Comparison of ENCODE assay signal across 27 cellular contexts in the genomic region with DNA sequence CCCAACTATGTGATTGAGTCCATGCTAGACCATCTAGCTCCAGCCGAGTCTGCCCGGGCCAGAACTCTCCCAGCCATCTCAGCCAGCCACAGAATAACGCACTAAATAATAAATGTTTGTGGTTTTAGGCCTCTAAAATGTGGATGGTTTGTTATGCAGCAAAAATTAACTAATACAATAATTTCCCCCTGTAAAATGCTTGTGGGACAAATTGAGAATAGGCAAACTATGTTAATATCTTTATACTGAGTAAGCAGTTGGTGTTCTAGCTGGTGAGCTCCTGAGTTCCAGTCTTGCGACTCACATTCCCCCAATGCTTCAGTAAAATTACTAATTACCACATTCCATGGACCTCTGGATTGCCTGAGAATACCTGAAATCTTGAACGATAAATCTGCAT.
DNase-seq lines count a peak whose midpoint lies in the region; ATAC-seq, FAIRE-seq and TF ChIP-seq lines count a peak whose summit lies in the region.
"Had no signal": no experiment of that assay in that cellular context is flagged by ENCODE, and none has a peak within 500 bp of the region (broad histone marks: within the 10 kb centered on the region; RNA-seq: fewer than 3 reads in every experiment).

No MANE protein-coding gene starts in this region.

- peak; percentile 94 for FAIRE-seq in RCC 7860 (lab: Jason Lieb, UNC)

- DNase-seq in Daoy (ENCODE audit: low read depth), result peak; percentile 57
- peak; percentile 85 for DNase-seq in RCC 7860 (ENCODE audit: low spot score)
- peak; percentile 48 for DNase-seq in epithelial cell of proximal tubule (ENCODE audit: low read depth)
- no peak for DNase-seq in osteocyte (ENCODE audit: extremely low spot score, unreplicated experiment)
- no peak for DNase-seq in cardiac septum (ENCODE audit: low spot score)
- no peak for DNase-seq in NCI-H2107 treated with DMSO at 0.1 percent for 48 hours (lab: John Stamatoyannopoulos, UW; ENCODE audit: unreplicated experiment)
- DNase-seq in activated CD4-positive, alpha-beta T cell treated with anti-CD3 and anti-CD28 coated beads, Interleukin-2, amount 50 U/mL, for 48 hours, result no peak
- DNase-seq: activated CD4-positive, alpha-beta memory T cell treated with anti-CD3 and anti-CD28 coated beads for 36 hours; activated gamma-delta T cell; activated T-cell treated with anti-CD3 and anti-CD28 coated beads for 4 hours; amniotic stem cell; DMS79 treated with DMSO at 0.1 percent for 48 hours; effector memory CD8-positive, alpha-beta T cell; esophagus squamous epithelium; heart left ventricle; KBM-7; MV-4-11; NCI-H1694; PC-9; psoas muscle; SJCRH30; stimulated activated CD4-positive, alpha-beta T cell treated with anti-CD3 and anti-CD28 coated beads, Interleukin-4, amount 100 ng/mL, for 4 hours; stimulated activated naive CD8-positive, alpha-beta T cell treated with anti-CD3 and anti-CD28 coated beads, Interleukin-15, amount 100 ng/mL, for 72 hours; T-helper 17 cell; transverse colon had no signal

- no peak for ATAC-seq in GM21737 (IDR thresholded peaks at IDR 0.05; ENCODE audit: unreplicated experiment)
- ATAC-seq: effector memory CD8-positive, alpha-beta T cell; heart left ventricle; psoas muscle; stimulated activated naive CD8-positive, alpha-beta T cell treated with anti-CD3 and anti-CD28 coated beads, Interleukin-15, amount 100 ng/mL, for 72 hours; T-helper 17 cell had no signal

- H3K9me3 Mint-ChIP-seq in osteocyte (ENCODE audit: unreplicated experiment), result peaks cover 5% of the 10 kb centered on the region
- H3K9me3 Mint-ChIP-seq: activated CD4-positive, alpha-beta memory T cell treated with anti-CD3 and anti-CD28 coated beads for 36 hours; effector memory CD8-positive, alpha-beta T cell; stimulated activated naive CD8-positive, alpha-beta T cell treated with anti-CD3 and anti-CD28 coated beads, Interleukin-15, amount 100 ng/mL, for 72 hours had no signal

- peak overlapping the region; percentile 90 for H3K27ac Mint-ChIP-seq in osteocyte (ENCODE audit: unreplicated experiment)
- H3K27ac Mint-ChIP-seq: activated CD4-positive, alpha-beta memory T cell treated with anti-CD3 and anti-CD28 coated beads for 36 hours; effector memory CD8-positive, alpha-beta T cell; stimulated activated naive CD8-positive, alpha-beta T cell treated with anti-CD3 and anti-CD28 coated beads, Interleukin-15, amount 100 ng/mL, for 72 hours; T-helper 17 cell had no signal

- H3K27me3 Mint-ChIP-seq in osteocyte (ENCODE audit: unreplicated experiment), result no peaks in the 10 kb centered on the region

- peaks cover 60% of the 10 kb centered on the region for H3K4me1 Mint-ChIP-seq in osteocyte (ENCODE audit: unreplicated experiment)
- H3K4me1 Mint-ChIP-seq: stimulated activated naive CD8-positive, alpha-beta T cell treated with anti-CD3 and anti-CD28 coated beads, Interleukin-15, amount 100 ng/mL, for 72 hours; T-helper 17 cell had no signal

- H3K4me3 ChIP-seq in epithelial cell of proximal tubule (ENCODE audit: low read depth, low read length), result no peak overlapping the region
- H3K4me3 ChIP-seq: esophagus squamous epithelium, heart left ventricle, PC-9, psoas muscle, SJCRH30, smooth muscle cell, transverse colon had no signal

- intact Hi-C loops in cardiac septum (cut with DNase I), result no loop called here

- peaks cover 10% of the 10 kb centered on the region for H3K36me3 Mint-ChIP-seq in osteocyte (ENCODE audit: unreplicated experiment)
- H3K36me3 Mint-ChIP-seq: activated CD4-positive, alpha-beta memory T cell treated with anti-CD3 and anti-CD28 coated beads for 36 hours had no signal

- H3K4me3 Mint-ChIP-seq in osteocyte (ENCODE audit: unreplicated experiment), result no peak overlapping the region
- H3K4me3 Mint-ChIP-seq: activated CD4-positive, alpha-beta memory T cell treated with anti-CD3 and anti-CD28 coated beads for 36 hours; effector memory CD8-positive, alpha-beta T cell; stimulated activated naive CD8-positive, alpha-beta T cell treated with anti-CD3 and anti-CD28 coated beads, Interleukin-15, amount 100 ng/mL, for 72 hours; T-helper 17 cell had no signal

- TF ChIP-seq CTCF in epithelial cell of proximal tubule (conservative IDR thresholded peaks at IDR 0.05; ENCODE audit: low read depth, low read length) (no peak), osteocyte (IDR thresholded peaks at IDR 0.05) (no peak)

Comparison
In these comparisons a context has a peak if more than half of its experiments do, and no peak if none do; other contexts are left out.
1. DNase-seq: peak in Daoy (single experiment), RCC 7860 (single experiment) and epithelial cell of proximal tubule (single experiment); none in osteocyte (single experiment), cardiac septum (single experiment), NCI-H2107 treated with DMSO at 0.1 percent for 48 hours (single experiment) and activated CD4-positive, alpha-beta T cell treated with anti-CD3 and anti-CD28 coated beads, Interleukin-2, amount 50 U/mL, for 48 hours (0 of 2).